14 cellular contexts compared by ENCODE assay signal in genomic region chr14:64759555-64759938, GRCh38. TPM values are rescaled to one million over a fixed set of nuclear protein-coding genes. Genes with fewer than 3 reads are reported as not detected.
DNase-seq lines count a peak whose midpoint lies in the region; ATAC-seq and TF ChIP-seq lines count a peak whose summit lies in the region.
"Had no signal": no experiment of that assay in that cellular context is flagged by ENCODE, and none has a peak within 500 bp of the region (broad histone marks: within the 10 kb centered on the region; RNA-seq: fewer than 3 reads in every experiment).

No MANE protein-coding gene starts in this region.

- H3K4me1 Mint-ChIP-seq in CD4-positive, alpha-beta memory T cell, result peaks cover 74 to 100% (median 90%) of the 10 kb centered on the region in 4 donors

- H3K27me3 Mint-ChIP-seq in CD4-positive, alpha-beta memory T cell, result no peaks in the 10 kb centered on the region

- POLR2A ChIA-PET in CD4-positive, alpha-beta memory T cell (lab: Charles Lee; ENCODE audit: partially characterized antibody), result interaction anchor here (1.1 to 9.1 kb wide), 6 partner anchors 34 to 84 kb away, joined by 3 to 108 read pairs (median 8); partner anchors contain the start of gene PLEKHG3

- H3K4me3 Mint-ChIP-seq in CD4-positive, alpha-beta memory T cell, result peak overlapping the region in 7 of 8 donors; percentile 12 to 81 (median 41)
- H3K4me3 Mint-ChIP-seq: activated CD8-positive, alpha-beta T cell treated with anti-CD3 and anti-CD28 coated beads, Interleukin-2, amount 10 ng/mL, durations not matched to agents 7 days and 5 days; activated naive CD8-positive, alpha-beta T cell treated with anti-CD3 and anti-CD28 coated beads, Interleukin-2, amount 10 ng/mL, durations not matched to agents 7 days and 5 days; activated T-cell treated with anti-CD3 and anti-CD28 coated beads, Interleukin-2, amount 50 U/mL, for 72 hours; T-cell had no signal

- H3K27ac Mint-ChIP-seq in CD4-positive, alpha-beta memory T cell, result peak overlapping the region; percentile 47 to 86 (median 75)
- H3K27ac Mint-ChIP-seq: activated CD8-positive, alpha-beta T cell treated with anti-CD3 and anti-CD28 coated beads, Interleukin-2, amount 10 ng/mL, durations not matched to agents 7 days and 5 days; activated naive CD8-positive, alpha-beta T cell treated with anti-CD3 and anti-CD28 coated beads, Interleukin-2, amount 10 ng/mL, durations not matched to agents 7 days and 5 days; activated T-cell treated with anti-CD3 and anti-CD28 coated beads, Interleukin-2, amount 50 U/mL, for 72 hours had no signal

- H3K4me1 ChIP-seq in CD4-positive, alpha-beta memory T cell (ENCODE audit: insufficient read depth, low read length), result peaks cover 98% of the 10 kb centered on the region
- peaks cover 51 to 60% of the 10 kb centered on the region in 2 experiments for H3K4me1 ChIP-seq in trophoblast cell (ENCODE audit: control insufficient read depth in 1 of 2, insufficient read depth in 2 of 2, low read length in 2 of 2)

- peak overlapping the region; percentile 49 for H2BK120ac ChIP-seq in trophoblast cell (ENCODE audit: insufficient read depth, low read length, poor library complexity)

- no peaks in the 10 kb centered on the region for H3K9me3 Mint-ChIP-seq in CD4-positive, alpha-beta memory T cell
- H3K9me3 Mint-ChIP-seq: activated naive CD8-positive, alpha-beta T cell treated with anti-CD3 and anti-CD28 coated beads, Interleukin-2, amount 10 ng/mL, durations not matched to agents 7 days and 5 days; activated T-cell treated with anti-CD3 and anti-CD28 coated beads, Interleukin-2, amount 50 U/mL, for 72 hours; T-cell had no signal

- peak; percentile 17 for TF ChIP-seq POLR2A in erythroblast (IDR thresholded peaks at IDR 0.05; ENCODE audit: low read length)

- no peak overlapping the region for H3K4me3 ChIP-seq in CD4-positive, alpha-beta memory T cell (ENCODE audit: low read length in 2 of 2)
- no peak overlapping the region for H3K4me3 ChIP-seq in trophoblast cell (ENCODE audit: low read depth, low read length)

- no peak overlapping the region for H3K23ac ChIP-seq in trophoblast cell (ENCODE audit: low read length)

- peaks cover 7% of the 10 kb centered on the region for H3K79me2 ChIP-seq in trophoblast cell (ENCODE audit: control insufficient read depth, insufficient read depth, low read length, poor library complexity)

- intact Hi-C loops in CD4-positive, alpha-beta memory T cell (cut with micrococcal nuclease), result loop anchor here (5.0 kb wide), 4 partner anchors 37 to 343 kb away; partner anchors contain the start of genes FNTB and MAX

- H3K27me3 ChIP-seq in CD4-positive, alpha-beta memory T cell (ENCODE audit: insufficient read depth, low read length), result no peaks in the 10 kb centered on the region
- no peaks in the 10 kb centered on the region for H3K27me3 ChIP-seq in trophoblast cell (ENCODE audit: insufficient read depth, low read length)
- H3K27me3 ChIP-seq: BE2C had no signal

- no peak overlapping the region for H2AFZ ChIP-seq in trophoblast cell (ENCODE audit: insufficient read depth, low read length, poor library complexity)

- peak overlapping the region; percentile 15 for H3K18ac ChIP-seq in trophoblast cell (ENCODE audit: low read length)

- H4K12ac ChIP-seq in trophoblast cell (ENCODE audit: low read depth, low read length), result no peak overlapping the region

- no peak overlapping the region for H3K9ac ChIP-seq in trophoblast cell (ENCODE audit: low read length)

- H2AK5ac ChIP-seq in trophoblast cell (ENCODE audit: low read length), result peak overlapping the region; percentile 25

- CTCF ChIA-PET in CD4-positive, alpha-beta memory T cell (lab: Charles Lee; ENCODE audit: partially characterized antibody), result interaction anchor here (0.8 to 4.9 kb wide), 13 partner anchors 9 to 132 kb away, joined by 3 to 98 read pairs (median 6); partner anchors contain the start of gene PLEKHG3

- H2BK12ac ChIP-seq in trophoblast cell (ENCODE audit: low read length), result peak overlapping the region; percentile 21

- DNase-seq in CD4-positive, alpha-beta memory T cell, result no peak
- peak; percentile 48 for DNase-seq in NCI-H69 (lab: John Stamatoyannopoulos, UW)
- no peak for DNase-seq in erythroblast (lab: John Stamatoyannopoulos, UW)
- no peak for DNase-seq in trophoblast cell
- no peak for DNase-seq in NCI-H1436 treated with DMSO at 0.1 percent for 48 hours (lab: John Stamatoyannopoulos, UW)
- DNase-seq in HPDE6-E6E7 (ENCODE audit: extremely low spot score), result no peak
- DNase-seq: hippocampal formation, NCI-H1105 had no signal

- peak overlapping the region; percentile 79 for H4K91ac ChIP-seq in trophoblast cell (ENCODE audit: low read depth, low read length)

- no CpG with 5 or more reads among the region's 6 CpGs for WGBS in trophoblast cell (ENCODE audit: extremely low coverage, insufficient coverage, insufficient read length)

- no peaks in the 10 kb centered on the region for H3K9me3 ChIP-seq in CD4-positive, alpha-beta memory T cell (ENCODE audit: control insufficient read depth in 1 of 2, low read length in 2 of 2)
- H3K9me3 ChIP-seq in trophoblast cell (ENCODE audit: insufficient read depth, low read depth, low read length), result peaks cover 3% of the 10 kb centered on the region
- H3K9me3 ChIP-seq: BE2C had no signal

- peaks cover 41% of the 10 kb centered on the region for H3K79me1 ChIP-seq in trophoblast cell (ENCODE audit: low read length)

- peak overlapping the region; percentile 10 for H3K4ac ChIP-seq in trophoblast cell (ENCODE audit: low read depth, low read length)

- H3K36me3 ChIP-seq in CD4-positive, alpha-beta memory T cell (ENCODE audit: insufficient read depth, low read length), result no peaks in the 10 kb centered on the region
- no peaks in the 10 kb centered on the region for H3K36me3 ChIP-seq in trophoblast cell (ENCODE audit: control insufficient read depth in 1 of 2, insufficient read depth in 2 of 2, low read length in 2 of 2)
- H3K36me3 ChIP-seq: BE2C had no signal

- peak overlapping the region; percentile 14 for H2BK5ac ChIP-seq in trophoblast cell (ENCODE audit: low read depth, low read length, poor library complexity)

- no peak overlapping the region for H3K4me2 ChIP-seq in trophoblast cell (ENCODE audit: low read length)

- H3K14ac ChIP-seq in trophoblast cell (ENCODE audit: low read length), result peak overlapping the region; percentile 54

- H3K27ac ChIP-seq in CD4-positive, alpha-beta memory T cell (ENCODE audit: low read depth, low read length), result peak overlapping the region; percentile 58
- peak overlapping the region; percentile 92 for H3K27ac ChIP-seq in trophoblast cell (ENCODE audit: low read depth, low read length)

- peak overlapping the region; percentile 18 for H4K8ac ChIP-seq in trophoblast cell (ENCODE audit: low read depth, low read length)

- ATAC-seq in GM18520 (IDR thresholded peaks at IDR 0.05; ENCODE audit: unreplicated experiment), result no peak
- ATAC-seq: activated T-cell treated with anti-CD3 and anti-CD28 coated beads, Interleukin-2, amount 50 U/mL, for 72 hours; T-cell had no signal

- no peaks in the 10 kb centered on the region for H3K36me3 Mint-ChIP-seq in CD4-positive, alpha-beta memory T cell
- H3K36me3 Mint-ChIP-seq: activated naive CD8-positive, alpha-beta T cell treated with anti-CD3 and anti-CD28 coated beads, Interleukin-2, amount 10 ng/mL, durations not matched to agents 7 days and 5 days; T-cell had no signal

RNA-seq across cellular contexts. Expression of gene PLEKHG3, which starts 55.3 kb away (rescaled TPM):
- 10 to 100 TPM; 53.3 to 56.5 TPM for total RNA-seq in CD4-positive, alpha-beta memory T cell
- 10 to 100 TPM; 10.8 to 62.6 TPM for polyA plus RNA-seq in CD4-positive, alpha-beta memory T cell
- polyA plus RNA-seq in trophoblast cell (2013), result 54.5 and 57.2 TPM in 2 replicates
